Comparison of ENCODE assay signal across 13 cellular contexts in the genomic region with DNA sequence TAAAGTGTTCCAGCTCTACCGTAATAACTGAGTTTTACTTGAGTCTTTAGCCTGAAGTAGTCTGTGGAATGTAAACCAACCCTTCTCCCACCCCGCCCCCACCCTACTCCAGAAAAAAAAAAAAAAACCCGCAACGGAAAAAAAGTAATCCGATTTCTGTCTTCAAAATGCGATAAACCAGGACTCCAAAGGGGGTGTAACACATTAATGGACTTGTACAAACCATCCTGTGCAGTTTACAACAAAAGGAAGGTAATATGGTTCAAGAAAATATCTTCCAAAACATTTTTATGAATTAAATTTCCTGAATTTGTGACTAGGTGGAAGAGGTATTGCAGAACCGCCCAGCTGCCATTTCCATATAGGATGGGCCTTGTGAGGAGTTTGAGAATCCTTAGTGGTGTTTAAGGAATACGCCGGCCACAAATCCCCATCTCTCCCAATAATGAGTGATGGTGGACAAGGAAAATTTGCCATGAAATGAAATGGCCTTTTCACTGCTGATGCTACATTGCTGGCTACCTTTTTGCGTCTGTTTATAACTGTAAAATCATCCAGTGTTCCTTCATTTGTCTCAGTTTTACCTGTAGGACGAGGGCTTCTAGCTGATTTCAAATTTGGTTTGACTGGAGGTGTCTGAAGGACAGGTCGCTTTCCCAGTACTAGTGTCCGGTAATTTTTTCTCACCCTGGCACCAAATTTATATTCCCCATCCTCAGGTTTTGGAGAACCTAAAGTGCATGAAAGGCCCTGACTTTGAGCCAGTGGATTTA. TPM values are rescaled to one million over a fixed set of nuclear protein-coding genes. Genes with fewer than 3 reads are reported as not detected.
DNase-seq lines count a peak whose midpoint lies in the region; ATAC-seq and TF ChIP-seq lines count a peak whose summit lies in the region.
"Had no signal": no experiment of that assay in that cellular context is flagged by ENCODE, and none has a peak within 500 bp of the region (broad histone marks: within the 10 kb centered on the region; RNA-seq: fewer than 3 reads in every experiment).

No MANE protein-coding gene starts in this region.

- H2BK5ac ChIP-seq in neuronal stem cell (ENCODE audit: low read length) = no peak overlapping the region

- no peak overlapping the region for H2BK120ac ChIP-seq in neuronal stem cell (ENCODE audit: low read depth, low read length)

- H2AFZ ChIP-seq in neuronal stem cell (ENCODE audit: low read length) (no peak overlapping the region), GM23248 (no peak overlapping the region)

- peak overlapping the region; percentile 53 for H3K4me3 ChIP-seq in NT2/D1 (ENCODE audit: insufficient read length, low read depth)
- H3K4me3 ChIP-seq in foreskin fibroblast (ENCODE audit: low read depth in 1 of 2, low read length in 2 of 2) = peak overlapping the region; percentile 60 to 84
- peak overlapping the region; percentile 86 to 100 for H3K4me3 ChIP-seq in neuronal stem cell (ENCODE audit: low read length in 2 of 2)
- no peak overlapping the region for H3K4me3 ChIP-seq in tibial artery
- H3K4me3 ChIP-seq in GM23248 = no peak overlapping the region

- no peak for TF ChIP-seq CTCF in foreskin fibroblast (IDR thresholded peaks at IDR 0.05; ENCODE audit: low read depth, low read length)
- no peak for TF ChIP-seq CTCF in tibial artery (IDR thresholded peaks at IDR 0.05)

- H3K27me3 ChIP-seq in NT2/D1 (ENCODE audit: insufficient read depth, insufficient read length) (no peaks in the 10 kb centered on the region), neuronal stem cell (ENCODE audit: control insufficient read depth in 3 of 3, insufficient read depth in 3 of 3, low read depth in 1 of 3, low read length in 3 of 3) (no peaks in the 10 kb centered on the region), tibial artery (peaks cover 0 to 74% of the 10 kb centered on the region in 2 donors), GM23248 (replicated peaks; ENCODE audit: insufficient read depth) (no peaks in the 10 kb centered on the region)
- H3K27me3 ChIP-seq: pancreas, testis had no signal

- peak overlapping the region; percentile 58 for H3K4me2 ChIP-seq in neuronal stem cell (ENCODE audit: insufficient read depth, low read length, poor library complexity, severe bottlenecking)
- H3K4me2 ChIP-seq in GM23248 (ENCODE audit: unreplicated experiment) = no peak overlapping the region

- H2BK12ac ChIP-seq in neuronal stem cell (ENCODE audit: low read length) = no peak overlapping the region

- no peaks in the 10 kb centered on the region for H4K20me1 ChIP-seq in GM23248 (ENCODE audit: insufficient read depth)

- no peak overlapping the region for H4K91ac ChIP-seq in neuronal stem cell (ENCODE audit: low read depth, low read length, poor library complexity)

- H3K79me1 ChIP-seq in neuronal stem cell (ENCODE audit: low read depth, low read length) = no peaks in the 10 kb centered on the region

- H3K36me3 ChIP-seq in NT2/D1 (ENCODE audit: insufficient read depth, insufficient read length, low read length) (no peaks in the 10 kb centered on the region), neuronal stem cell (replicated peaks in 1 of 2; ENCODE audit: control insufficient read depth in 2 of 2, insufficient read depth in 2 of 2, low read length in 2 of 2) (peaks cover 7 to 57% of the 10 kb centered on the region in 2 donors), tibial artery (no peaks in the 10 kb centered on the region), GM23248 (ENCODE audit: low read depth) (no peaks in the 10 kb centered on the region)
- H3K36me3 ChIP-seq: pancreas had no signal

- H2AK5ac ChIP-seq in neuronal stem cell (ENCODE audit: low read depth, low read length) = no peak overlapping the region

- H3K9ac ChIP-seq in NT2/D1 (ENCODE audit: insufficient read length, low read depth) = peak overlapping the region; percentile 39
- no peak overlapping the region for H3K9ac ChIP-seq in neuronal stem cell (ENCODE audit: low read depth, low read length, poor library complexity)
- H3K9ac ChIP-seq in GM23248 = no peak overlapping the region

- no peak overlapping the region for H3K23ac ChIP-seq in neuronal stem cell (ENCODE audit: low read depth, low read length, poor library complexity)

- H4K8ac ChIP-seq in neuronal stem cell (ENCODE audit: low read depth, low read length) = no peak overlapping the region

- no peaks in the 10 kb centered on the region for H3K79me2 ChIP-seq in GM23248 (ENCODE audit: insufficient read depth)

- in situ Hi-C loops in GM23248 (cut with MboI) = loop anchor here (25.0 kb wide), 1 partner anchor 722 kb away; no protein-coding TSS in a partner anchor

- no peak for ATAC-seq in GM19324 (IDR thresholded peaks at IDR 0.05; ENCODE audit: low FRiP score, unreplicated experiment)
- ATAC-seq: pancreas, T-helper 17 cell had no signal

- intact Hi-C loops in tibial artery (cut with DNase I; ENCODE audit: low total_unique reads) = loop anchor here (10.0 kb wide), 2 partner anchors 730 to 920 kb away; no protein-coding TSS in a partner anchor

- DNase-seq in EL (peak; percentile 21), NT2/D1 (ENCODE audit: low read depth, low spot score) (no peak), foreskin fibroblast (peak in 1 of 2 donors; percentile 30), neuronal stem cell (ENCODE audit: low spot score) (no peak), tibial artery (no peak), T-helper 1 cell (no peak), GM23248 (no peak)
- DNase-seq: NCI-H1436, pancreas, T-helper 17 cell, testis had no signal

- H3K9me3 ChIP-seq in NT2/D1 (ENCODE audit: insufficient read depth, low read length) = no peaks in the 10 kb centered on the region
- no peaks in the 10 kb centered on the region for H3K9me3 ChIP-seq in neuronal stem cell (replicated peaks in 1 of 2; ENCODE audit: control insufficient read depth in 2 of 2, insufficient read depth in 1 of 2, low read depth in 1 of 2, low read length in 2 of 2)
- H3K9me3 ChIP-seq in tibial artery = no peaks in the 10 kb centered on the region
- no peaks in the 10 kb centered on the region for H3K9me3 ChIP-seq in GM23248 (ENCODE audit: low read depth)
- H3K9me3 ChIP-seq: pancreas, testis had no signal

- no CpG with 5 or more reads among the region's 13 CpGs for WGBS in neuronal stem cell (ENCODE audit: extremely low coverage in 2 of 2, insufficient read length in 2 of 2, insufficient replicate concordance in 1 of 2), 2 donors
- WGBS in GM23248 (ENCODE audit: low coverage in 1 of 2, low lambda C conversion rate in 2 of 2, missing lambda C conversion rate in 2 of 2), 2 experiments = 86% methylated on average over 12 to 13 of the region's 13 CpGs

- H3F3A ChIP-seq in GM23248 (ENCODE audit: insufficient read depth) = peaks cover 24% of the 10 kb centered on the region

- H3K18ac ChIP-seq in neuronal stem cell (ENCODE audit: low read length) = no peak overlapping the region

- no peak overlapping the region for H3K14ac ChIP-seq in neuronal stem cell (ENCODE audit: low read length)

- H3K4ac ChIP-seq in neuronal stem cell (ENCODE audit: low read length) = no peak overlapping the region

- H3K9me2 ChIP-seq in GM23248 (ENCODE audit: insufficient read depth) = no peaks in the 10 kb centered on the region

- H3K27ac ChIP-seq in neuronal stem cell (replicated peaks; ENCODE audit: low read length) (peak overlapping the region; percentile 96), tibial artery (no peak overlapping the region), GM23248 (no peak overlapping the region)
- H3K27ac ChIP-seq: HL-60, pancreas had no signal

- H3K4me1 ChIP-seq in NT2/D1 (ENCODE audit: insufficient read depth, insufficient read length) = no peaks in the 10 kb centered on the region
- peaks cover 0 to 7% of the 10 kb centered on the region in 2 donors for H3K4me1 ChIP-seq in neuronal stem cell (ENCODE audit: control insufficient read depth in 2 of 2, insufficient read depth in 1 of 2, low read depth in 1 of 2, low read length in 2 of 2)
- H3K4me1 ChIP-seq in tibial artery = peaks cover 0 to 31% (median 19%) of the 10 kb centered on the region in 4 donors
- peaks cover 20% of the 10 kb centered on the region for H3K4me1 ChIP-seq in GM23248 (ENCODE audit: insufficient read depth)

- no peak overlapping the region for H2BK15ac ChIP-seq in neuronal stem cell (ENCODE audit: low read length)

RNA-seq across cellular contexts. Expression of gene SKIDA1, which starts 10.5 kb away (rescaled TPM):
- polyA plus RNA-seq in neuronal stem cell (2013, experiment 1 of 2) = 57.0 TPM
- polyA plus RNA-seq in neuronal stem cell (2013, experiment 2 of 2) = 57.0 TPM
- not detected in 2 replicates for total RNA-seq in GM23248 (2014; rRNA removed; shearing (Covaris generic))
- 0.18 and 0.80 TPM in 2 replicates for polyA plus RNA-seq in GM23248 (2016; fragmentation: Nextera tagmentation; extraction: Ambion mirVana)

RNA-seq across cellular contexts. Expression of gene MLLT10, which starts 19.0 kb away (rescaled TPM):
- polyA plus RNA-seq in neuronal stem cell (2013, experiment 1 of 2) = 43.4 TPM
- polyA plus RNA-seq in neuronal stem cell (2013, experiment 2 of 2) = 44.9 TPM
- 16.1 and 19.8 TPM in 2 replicates for total RNA-seq in GM23248 (2014; rRNA removed; shearing (Covaris generic))
- polyA plus RNA-seq in GM23248 (2016; fragmentation: Nextera tagmentation; extraction: Ambion mirVana) = 8.9 and 10.1 TPM in 2 replicates

Comparison
In these comparisons a context has a peak if more than half of its experiments do, and no peak if none do; other contexts are left out.
1. H3K4me3 ChIP-seq: peak in NT2/D1 (single experiment), foreskin fibroblast (2 of 2) and neuronal stem cell (2 of 2); none in tibial artery (0 of 2) and GM23248 (single experiment).